Comparison of ENCODE assay signal across 1 cellular context in the genomic region with DNA sequence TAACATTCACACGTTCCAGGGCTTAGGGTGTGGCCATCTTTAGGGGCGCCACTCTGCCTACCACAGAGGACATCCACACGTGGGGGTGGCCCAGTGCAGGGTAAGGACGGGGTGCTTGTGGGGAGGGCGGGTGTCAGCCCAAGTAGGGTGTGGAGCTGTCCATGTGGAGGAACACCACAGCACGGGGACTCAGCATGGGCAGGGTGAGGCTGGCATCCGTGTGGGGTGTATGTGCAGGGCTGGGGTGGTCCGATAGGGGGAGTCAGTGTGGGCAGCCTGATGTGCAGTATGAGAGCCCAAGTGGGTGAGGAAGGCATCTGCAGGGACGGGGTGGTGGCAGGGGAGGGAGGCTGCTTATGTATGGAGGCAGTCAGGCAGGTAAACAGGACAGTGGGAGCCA.
TF ChIP-seq lines count a peak whose summit lies in the region.

No MANE protein-coding gene starts in this region.

TF ChIP-seq in H1, 55 proteins besides CTCF, POLR2A, EP300 and RAD21:
- TF ChIP-seq POLR2AphosphoS5 (IDR thresholded peaks at IDR 0.05; ENCODE audit: low read depth, low read length) (peak; percentile 72), RNF2 (IDR thresholded peaks at IDR 0.05; ENCODE audit: borderline replicate concordance, low read depth, low read length, missing control alignments, poor library complexity, severe bottlenecking) (no peak)
